Comparison of ENCODE assay signal across 16 cellular contexts in the genomic region with DNA sequence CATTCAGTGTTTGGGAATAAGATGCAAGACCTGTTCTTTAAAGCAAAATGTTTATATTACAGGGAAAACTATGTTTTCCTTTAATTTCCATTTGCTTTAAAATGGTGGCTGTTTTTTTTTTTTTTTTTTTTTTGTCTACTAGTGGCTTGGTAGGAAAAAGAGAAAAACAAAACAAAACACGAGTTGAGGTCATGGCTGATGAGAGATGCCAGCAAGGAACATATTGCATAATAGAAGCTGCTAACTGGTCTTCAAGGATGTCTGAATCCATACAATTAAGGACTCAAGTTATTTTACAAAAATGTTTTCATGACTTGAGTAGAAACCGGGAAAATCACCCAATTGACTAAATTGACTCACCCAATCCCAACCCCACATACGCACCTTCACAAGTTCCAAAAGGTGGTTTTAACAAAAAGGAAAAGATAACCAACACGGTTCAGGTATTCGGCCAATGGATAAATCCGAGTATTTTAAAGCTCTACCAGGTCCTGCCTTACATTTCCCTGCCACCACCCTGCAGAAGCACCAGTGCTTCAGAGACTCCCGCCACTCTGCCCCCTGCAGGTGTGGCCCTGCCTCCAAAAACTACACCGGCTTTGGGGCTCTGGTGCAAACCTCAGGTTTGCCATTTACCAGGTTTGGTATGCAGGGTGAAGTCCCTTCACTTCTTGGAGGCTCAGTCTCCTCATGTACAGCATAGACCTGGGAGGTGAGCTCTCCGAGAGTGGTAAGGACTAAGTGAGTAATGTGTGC. TPM values are rescaled to one million over a fixed set of nuclear protein-coding genes. Genes with fewer than 3 reads are reported as not detected.
DNase-seq lines count a peak whose midpoint lies in the region; ATAC-seq and TF ChIP-seq lines count a peak whose summit lies in the region.
"Had no signal": no experiment of that assay in that cellular context is flagged by ENCODE, and none has a peak within 500 bp of the region (broad histone marks: within the 10 kb centered on the region; RNA-seq: fewer than 3 reads in every experiment).

No MANE protein-coding gene starts in this region.

- no peaks in the 10 kb centered on the region for H3K79me2 ChIP-seq in OCI-LY7 (ENCODE audit: insufficient read depth, low read depth, low read length)

- no peak overlapping the region for H3K9ac ChIP-seq in subcutaneous abdominal adipose tissue (ENCODE audit: low read length in 5 of 5)

- H3K36me3 ChIP-seq in cardiac muscle cell (no peaks in the 10 kb centered on the region), right atrium auricular region (no peaks in the 10 kb centered on the region), OCI-LY7 (ENCODE audit: insufficient read depth, low read length) (no peaks in the 10 kb centered on the region), subcutaneous abdominal adipose tissue (ENCODE audit: control insufficient read depth in 5 of 5, insufficient read depth in 5 of 5, low read length in 5 of 5) (no peaks in the 10 kb centered on the region)

- TF ChIP-seq CTCF in cardiac muscle cell (IDR thresholded peaks at IDR 0.05; ENCODE audit: low read depth, low read length), result peak; percentile 6
- no peak for TF ChIP-seq CTCF in right atrium auricular region (IDR thresholded peaks at IDR 0.05)
- peak; percentile 61 for TF ChIP-seq CTCF in OCI-LY7 (conservative IDR thresholded peaks at IDR 0.05; ENCODE audit: low read length)
- no peak for TF ChIP-seq CTCF in fibroblast of the aortic adventitia (IDR thresholded peaks at IDR 0.05; ENCODE audit: insufficient read depth, low read length)

- intact Hi-C loops in OCI-LY7 (cut with micrococcal nuclease; ENCODE audit: unreplicated experiment), result no loop called here

- no peaks in the 10 kb centered on the region for H3K9me2 ChIP-seq in OCI-LY7 (ENCODE audit: insufficient read depth, low read length)

- H3K4me1 ChIP-seq in cardiac muscle cell (ENCODE audit: low read depth) (no peaks in the 10 kb centered on the region), right atrium auricular region (no peaks in the 10 kb centered on the region), OCI-LY7 (ENCODE audit: insufficient read depth, low read length, poor library complexity, severe bottlenecking) (peaks cover 20% of the 10 kb centered on the region), subcutaneous abdominal adipose tissue (ENCODE audit: control insufficient read depth in 5 of 5, insufficient read depth in 5 of 5, low read length in 5 of 5) (peaks cover 0 to 3% (median 0%) of the 10 kb centered on the region in 5 donors)

- no peaks in the 10 kb centered on the region for H4K20me1 ChIP-seq in OCI-LY7 (ENCODE audit: insufficient read depth, low read length)

- TSS peak; percentile 91 for BruUV-seq in OCI-LY7 (replicated peaks; lab: Mats Ljungman, UMichigan)

- H3K27me3 ChIP-seq in cardiac muscle cell (no peaks in the 10 kb centered on the region), right atrium auricular region (no peaks in the 10 kb centered on the region), subcutaneous abdominal adipose tissue (ENCODE audit: control insufficient read depth in 5 of 5, insufficient read depth in 4 of 5, low read length in 5 of 5) (peaks cover 0 to 12% (median 0%) of the 10 kb centered on the region in 5 donors)

- H2AFZ ChIP-seq in OCI-LY7 (ENCODE audit: low read length), result peak overlapping the region; percentile 60; the same call in 1 of the 2 replicates

- peak overlapping the region; percentile 64 for H3K4me2 ChIP-seq in OCI-LY7 (ENCODE audit: low read length)

- H3K27ac ChIP-seq in cardiac muscle cell (no peak overlapping the region), right atrium auricular region (peak overlapping the region in 1 of 2 donors; percentile 54), OCI-LY7 (ENCODE audit: low read depth, low read length, poor library complexity, severe bottlenecking) (peak overlapping the region; percentile 68), subcutaneous abdominal adipose tissue (ENCODE audit: low read depth, low read length) (peak overlapping the region; percentile 60)
- H3K27ac ChIP-seq: RWPE1, skin epidermis had no signal

- POLR2A ChIA-PET in OCI-LY7 (lab: Charles Lee), result interaction anchor here (0.7 to 1.2 kb wide), 9 partner anchors 20 to 343 kb away, joined by 3 to 7 read pairs (median 3); no protein-coding TSS in a partner anchor

- DNase-seq in cardiac muscle cell (ENCODE audit: low read depth in 1 of 2, low spot score in 1 of 2) (peak; percentile 5 to 44), right atrium auricular region (ENCODE audit: low spot score) (no peak), OCI-LY7 (ENCODE audit: low spot score) (peak; percentile 20), fibroblast of the aortic adventitia (ENCODE audit: low read depth) (peak; percentile 50), hippocampal formation (lab: John Stamatoyannopoulos, UW) (no peak), DMS114 treated with DMSO at 0.1 percent for 48 hours (lab: John Stamatoyannopoulos, UW; ENCODE audit: unreplicated experiment) (no peak)
- DNase-seq: activated CD4-positive, alpha-beta T cell treated with anti-CD3 and anti-CD28 coated beads for 4 hours; anterior cingulate cortex; CD8-positive, alpha-beta memory T cell; mucosa of descending colon; NCI-H1436 treated with DMSO at 0.1 percent for 48 hours had no signal

- CTCF ChIA-PET in OCI-LY7 (lab: Charles Lee; ENCODE audit: unreplicated experiment), result interaction anchor here (1.3 to 2.8 kb wide), 3 partner anchors 83 to 119 kb away, joined by 3 to 17 read pairs (median 10); partner anchors contain the start of gene VEGFD

- H3K4me3 ChIP-seq in cardiac muscle cell, result no peak overlapping the region
- no peak overlapping the region for H3K4me3 ChIP-seq in right atrium auricular region
- no peak overlapping the region for H3K4me3 ChIP-seq in OCI-LY7 (ENCODE audit: low read depth, low read length, poor library complexity, severe bottlenecking)
- H3K4me3 ChIP-seq in fibroblast of the aortic adventitia (ENCODE audit: low read depth, low read length), result no peak overlapping the region
- no peak overlapping the region for H3K4me3 ChIP-seq in subcutaneous abdominal adipose tissue (ENCODE audit: low read depth in 1 of 5, low read length in 5 of 5)
- H3K4me3 ChIP-seq: mucosa of descending colon, skin epidermis had no signal

- no peaks in the 10 kb centered on the region for H3K9me3 ChIP-seq in cardiac muscle cell (ENCODE audit: low read depth)
- H3K9me3 ChIP-seq in right atrium auricular region, result no peaks in the 10 kb centered on the region
- no peaks in the 10 kb centered on the region for H3K9me3 ChIP-seq in OCI-LY7 (ENCODE audit: low read length)
- H3K9me3 ChIP-seq in subcutaneous abdominal adipose tissue (ENCODE audit: control insufficient read depth in 5 of 5, low read length in 5 of 5), result no peaks in the 10 kb centered on the region
- H3K9me3 ChIP-seq: mucosa of descending colon had no signal

- no peak for ATAC-seq in GM18867 (IDR thresholded peaks at IDR 0.05; ENCODE audit: unreplicated experiment)
- ATAC-seq: mucosa of descending colon had no signal

RNA-seq across cellular contexts. Expression of gene PIR, which starts 27.1 kb away (rescaled TPM):
- 3.4 and 4.5 TPM in 2 replicates for total RNA-seq in cardiac muscle cell
- 5.3 and 5.9 TPM in 2 replicates for polyA plus RNA-seq in cardiac muscle cell
- total RNA-seq in right atrium auricular region, result 10 to 100 TPM; 14.3 to 19.2 TPM
- 0.51 and 1.9 TPM in 2 replicates for total RNA-seq in OCI-LY7 (2014; rRNA removed; shearing (Covaris generic))
- 3.1 and 3.5 TPM in 2 replicates for total RNA-seq in OCI-LY7 (2022)
- total RNA-seq in fibroblast of the aortic adventitia (ENCODE audit: low replicate concordance), result 15.9 and 40.8 TPM in 2 replicates

RNA-seq across cellular contexts. Expression of gene BMX, which starts 34.5 kb away (rescaled TPM):
- total RNA-seq in cardiac muscle cell, result not detected in 2 replicates
- 0.13 TPM in 1 of 2 replicates, not detected in the other for polyA plus RNA-seq in cardiac muscle cell
- total RNA-seq in right atrium auricular region, result 10 to 100 TPM; 12.9 to 20.1 TPM
- total RNA-seq in OCI-LY7 (2014; rRNA removed; shearing (Covaris generic)), result not detected in 2 replicates
- not detected in 2 replicates for total RNA-seq in OCI-LY7 (2022)
- total RNA-seq in fibroblast of the aortic adventitia (ENCODE audit: low replicate concordance), result 0.18 and 0.90 TPM in 2 replicates
- total RNA-seq: CD8-positive, alpha-beta memory T cell; fibroblast of lung had no signal
- polyA plus RNA-seq: CD8-positive, alpha-beta memory T cell; fibroblast of lung had no signal

Comparison
In these comparisons a context has a peak if more than half of its experiments do, and no peak if none do; other contexts are left out.
1. DNase-seq: peak in cardiac muscle cell (2 of 2), OCI-LY7 (single experiment) and fibroblast of the aortic adventitia (single experiment); none in right atrium auricular region (single experiment), hippocampal formation (0 of 2) and DMS114 treated with DMSO at 0.1 percent for 48 hours (single experiment).
2. CTCF ChIP-seq: peak in cardiac muscle cell (single experiment) and OCI-LY7 (single experiment); none in right atrium auricular region (0 of 2) and fibroblast of the aortic adventitia (single experiment).